ENCODE assay signal across 7 cellular contexts in the genomic region with DNA sequence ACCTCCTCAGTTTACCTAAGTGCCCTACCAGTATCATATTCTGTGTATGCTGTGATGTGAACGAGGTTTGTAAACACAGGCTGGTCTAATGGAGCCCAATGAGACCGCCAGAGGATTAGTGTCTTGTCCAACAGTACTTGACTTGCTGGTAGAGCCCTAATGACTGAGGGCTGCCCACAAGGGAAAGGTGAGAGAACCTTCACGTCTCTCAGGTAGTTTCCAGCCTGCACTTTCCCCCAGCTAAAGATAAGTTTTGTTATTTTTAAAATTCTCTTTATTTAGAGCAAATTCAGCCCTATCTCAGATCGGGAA. TPM values are rescaled to one million over a fixed set of nuclear protein-coding genes. Genes with fewer than 3 reads are reported as not detected.
DNase-seq lines count a peak whose midpoint lies in the region; ATAC-seq and TF ChIP-seq lines count a peak whose summit lies in the region.

No MANE protein-coding gene starts in this region.

- peak in 1 of 34 experiments; percentile 18 for DNase-seq in T-cell
- no peak for DNase-seq in heart left ventricle
- no peak for DNase-seq in skeletal muscle cell (ENCODE audit: low read depth)
- DNase-seq in stimulated activated naive CD4-positive, alpha-beta T cell (lab: John Stamatoyannopoulos, UW) = no peak
- no peak for DNase-seq in superior temporal gyrus (ENCODE audit: extremely low spot score)

- TF ChIP-seq CTCF in heart left ventricle (IDR thresholded peaks at IDR 0.05) = no peak

- intact Hi-C loops in heart left ventricle (cut with DNase I) = loop anchor here in 2 of 10 donors (5.0 kb wide), 2 partner anchors 76 to 936 kb away; a partner anchor contains a TSS

- POLR2A ChIA-PET in T-cell (lab: Charles Lee) = interaction anchor here (0.7 to 1.5 kb wide), 3 partner anchors 14 to 134 kb away, joined by 3 to 7 read pairs (median 5); no protein-coding TSS in a partner anchor

- no peaks in the 10 kb centered on the region for H3K9me3 Mint-ChIP-seq in T-cell

- H3K4me3 ChIP-seq in heart left ventricle (peak overlapping the region; percentile 68 to 92 (median 84)), skeletal muscle cell (ENCODE audit: low read depth, low read length) (peak overlapping the region; percentile 96)

- no peaks in the 10 kb centered on the region for H3K27me3 ChIP-seq in heart left ventricle

- CTCF ChIA-PET in T-cell (lab: Charles Lee) = interaction anchor here (1.0 to 3.9 kb wide), 7 partner anchors 13 to 134 kb away, joined by 3 to 23 read pairs (median 5); a partner anchor contains a TSS

- H3K36me3 Mint-ChIP-seq in T-cell = no peaks in the 10 kb centered on the region

- no peaks in the 10 kb centered on the region for H3K27me3 Mint-ChIP-seq in T-cell

- peak; percentile 34 for ATAC-seq in GM18909 (IDR thresholded peaks at IDR 0.05; ENCODE audit: poor library complexity, unreplicated experiment)
- peak; percentile 29 for ATAC-seq in HG02885 (IDR thresholded peaks at IDR 0.05; ENCODE audit: poor library complexity, unreplicated experiment)
- ATAC-seq in T-cell (replicated peaks in 1 of 4) = peak in 3 of 4 experiments; percentile 12 to 27 (median 25)
- ATAC-seq in heart left ventricle = peak in 2 of 4 donors; percentile 29 to 37

- H3K4me1 ChIP-seq in heart left ventricle = peaks cover 3 to 47% (median 40%) of the 10 kb centered on the region in 12 donors

- H3K27ac Mint-ChIP-seq in T-cell = peak overlapping the region; percentile 95 to 99

- H3K4me3 Mint-ChIP-seq in T-cell = peak overlapping the region in 1 of 3 donors; percentile 94

- WGBS in heart left ventricle, 4 donors = 3 to 7% (median 6%) methylated on average over 4 of the region's 4 CpGs

- TF ChIP-seq POLR2A in heart left ventricle (IDR thresholded peaks at IDR 0.05) = no peak

- no peaks in the 10 kb centered on the region for H3K9me3 ChIP-seq in heart left ventricle

- H3K4me1 Mint-ChIP-seq in T-cell = peaks cover 17 to 28% (median 24%) of the 10 kb centered on the region in 3 donors

- H3K27ac ChIP-seq in heart left ventricle = peak overlapping the region; percentile 90 to 98 (median 96)

- no peaks in the 10 kb centered on the region for H3K36me3 ChIP-seq in heart left ventricle

RNA-seq across cellular contexts. Expression of a gene that starts 0.5 kb away (rescaled TPM):
- total RNA-seq in T-cell (10 to 100 TPM; 76.7 to 97.8 (median 77.9) TPM), heart left ventricle (10 to 100 TPM; 16.9 to 28.4 (median 21.0) TPM)
- 10 to 100 TPM; 11.5 to 16.6 TPM for polyA plus RNA-seq in heart left ventricle
